14 cellular contexts compared by ENCODE assay signal in genomic region chr20:48786916-48787676, GRCh38. TPM values are rescaled to one million over a fixed set of nuclear protein-coding genes. Genes with fewer than 3 reads are reported as not detected.
DNase-seq lines count a peak whose midpoint lies in the region; ATAC-seq, FAIRE-seq and TF ChIP-seq lines count a peak whose summit lies in the region.
"Had no signal": no experiment of that assay in that cellular context is flagged by ENCODE, and none has a peak within 500 bp of the region (broad histone marks: within the 10 kb centered on the region; RNA-seq: fewer than 3 reads in every experiment).

No MANE protein-coding gene starts in this region.

- no peak overlapping the region for H2BK5ac ChIP-seq in neuronal stem cell (ENCODE audit: low read length)

- peaks cover 90% of the 10 kb centered on the region for H3K4me1 ChIP-seq in BLaER1
- peaks cover 76% of the 10 kb centered on the region for H3K4me1 ChIP-seq in OCI-LY7 (ENCODE audit: insufficient read depth, low read length, poor library complexity, severe bottlenecking)
- H3K4me1 ChIP-seq in neuronal stem cell (ENCODE audit: control insufficient read depth in 2 of 2, insufficient read depth in 1 of 2, low read depth in 1 of 2, low read length in 2 of 2), result peaks cover 12 to 65% of the 10 kb centered on the region in 2 donors

- no TSS peak for BruUV-seq in OCI-LY7 (replicated peaks; lab: Mats Ljungman, UMichigan)

- intact Hi-C loops in OCI-LY7 (cut with micrococcal nuclease; ENCODE audit: unreplicated experiment), result no loop called here

- H3K27ac ChIP-seq in BLaER1, result peak overlapping the region; percentile 69
- H3K27ac ChIP-seq in OCI-LY7 (ENCODE audit: low read depth, low read length, poor library complexity, severe bottlenecking), result peak overlapping the region; percentile 81
- H3K27ac ChIP-seq in neuronal stem cell (replicated peaks; ENCODE audit: low read length), result no peak overlapping the region

- H3K9me3 ChIP-seq in BLaER1 (no peaks in the 10 kb centered on the region), OCI-LY7 (ENCODE audit: low read length) (no peaks in the 10 kb centered on the region), neuronal stem cell (replicated peaks in 1 of 2; ENCODE audit: control insufficient read depth in 2 of 2, insufficient read depth in 1 of 2, low read depth in 1 of 2, low read length in 2 of 2) (peaks cover 0 to 5% of the 10 kb centered on the region in 2 donors)
- H3K9me3 ChIP-seq: SJSA1 had no signal

- H3K4me2 ChIP-seq in BLaER1 (peak overlapping the region; percentile 72), OCI-LY7 (ENCODE audit: low read length) (peak overlapping the region; percentile 45), neuronal stem cell (ENCODE audit: insufficient read depth, low read length, poor library complexity, severe bottlenecking) (no peak overlapping the region)

- H3K9me2 ChIP-seq in OCI-LY7 (ENCODE audit: insufficient read depth, low read length), result no peaks in the 10 kb centered on the region

- H3K4ac ChIP-seq in neuronal stem cell (ENCODE audit: low read length), result no peak overlapping the region

- no peak overlapping the region for H2BK120ac ChIP-seq in neuronal stem cell (ENCODE audit: low read depth, low read length)

- ATAC-seq in GM21515 (IDR thresholded peaks at IDR 0.05; ENCODE audit: unreplicated experiment), result no peak

- H3K36me3 ChIP-seq in BLaER1, result no peaks in the 10 kb centered on the region
- H3K36me3 ChIP-seq in OCI-LY7 (ENCODE audit: insufficient read depth, low read length), result no peaks in the 10 kb centered on the region
- H3K36me3 ChIP-seq in neuronal stem cell (replicated peaks in 1 of 2; ENCODE audit: control insufficient read depth in 2 of 2, insufficient read depth in 2 of 2, low read length in 2 of 2), result peaks cover 0 to 34% of the 10 kb centered on the region in 2 donors

- H2AFZ ChIP-seq in OCI-LY7 (ENCODE audit: low read length) (no peak overlapping the region; the same call in 1 of the 2 replicates), neuronal stem cell (ENCODE audit: low read length) (peak overlapping the region; percentile 12)

- H4K91ac ChIP-seq in neuronal stem cell (ENCODE audit: low read depth, low read length, poor library complexity), result no peak overlapping the region

- H3K79me2 ChIP-seq in OCI-LY7 (ENCODE audit: insufficient read depth, low read depth, low read length), result no peaks in the 10 kb centered on the region; the same call in 1 of the 2 replicates

- peak overlapping the region; percentile 35 for H3K18ac ChIP-seq in neuronal stem cell (ENCODE audit: low read length)

- FAIRE-seq in endometrium (lab: Jason Lieb, UNC), result peak; percentile 98
- FAIRE-seq: islet of Langerhans had no signal

- no peak overlapping the region for H3K23ac ChIP-seq in neuronal stem cell (ENCODE audit: low read depth, low read length, poor library complexity)

- H4K8ac ChIP-seq in neuronal stem cell (ENCODE audit: low read depth, low read length), result no peak overlapping the region

- no peak overlapping the region for H3K14ac ChIP-seq in neuronal stem cell (ENCODE audit: low read length)

- no peak for TF ChIP-seq CTCF in OCI-LY7 (conservative IDR thresholded peaks at IDR 0.05; ENCODE audit: low read length)

- H3K9ac ChIP-seq in BLaER1, result peak overlapping the region; percentile 42; the same call in 1 of the 2 replicates
- H3K9ac ChIP-seq in neuronal stem cell (ENCODE audit: low read depth, low read length, poor library complexity), result no peak overlapping the region

- CTCF ChIA-PET in OCI-LY7 (lab: Charles Lee; ENCODE audit: unreplicated experiment), result no interaction called here

- H3K4me3 ChIP-seq in BLaER1, result no peak overlapping the region
- H3K4me3 ChIP-seq in OCI-LY7 (ENCODE audit: low read depth, low read length, poor library complexity, severe bottlenecking), result peak overlapping the region; percentile 16
- H3K4me3 ChIP-seq in neuronal stem cell (ENCODE audit: low read length in 2 of 2), result peak overlapping the region in 1 of 2 donors; percentile 22
- H3K4me3 ChIP-seq: SJSA1 had no signal

- no peak overlapping the region for H2BK12ac ChIP-seq in neuronal stem cell (ENCODE audit: low read length)

- H3K79me1 ChIP-seq in neuronal stem cell (ENCODE audit: low read depth, low read length), result peaks cover 2% of the 10 kb centered on the region

- WGBS in neuronal stem cell (ENCODE audit: extremely low coverage in 2 of 2, insufficient read length in 2 of 2, insufficient replicate concordance in 1 of 2), 2 donors, result no CpG with 5 or more reads among the region's 20 CpGs

- H2BK15ac ChIP-seq in neuronal stem cell (ENCODE audit: low read length), result no peak overlapping the region

- POLR2A ChIA-PET in OCI-LY7 (lab: Charles Lee), result interaction anchor here (0.6 to 1.4 kb wide), 4 partner anchors 10 to 62 kb away, joined by 3 to 4 read pairs (median 4); no protein-coding TSS in a partner anchor

- H3K27me3 ChIP-seq in BLaER1, result no peaks in the 10 kb centered on the region
- no peaks in the 10 kb centered on the region for H3K27me3 ChIP-seq in neuronal stem cell (ENCODE audit: control insufficient read depth in 3 of 3, insufficient read depth in 3 of 3, low read depth in 1 of 3, low read length in 3 of 3)
- H3K27me3 ChIP-seq: SJSA1 had no signal

- H4K20me1 ChIP-seq in BLaER1 (no peaks in the 10 kb centered on the region), OCI-LY7 (ENCODE audit: insufficient read depth, low read length) (no peaks in the 10 kb centered on the region)

- DNase-seq in OCI-LY7 (ENCODE audit: low spot score), result no peak
- no peak for DNase-seq in neuronal stem cell (ENCODE audit: low spot score)
- DNase-seq in NCI-H146 (lab: John Stamatoyannopoulos, UW), result no peak
- DNase-seq in SK-N-DZ (ENCODE audit: low spot score), result no peak
- DNase-seq in NCI-H2227 treated with DMSO at 0.1 percent for 48 hours (lab: John Stamatoyannopoulos, UW), result no peak
- DNase-seq: activated CD4-positive, CD25-positive, alpha-beta regulatory T cell treated with anti-CD3 and anti-CD28 coated beads, Interleukin-2, amount 50 U/mL, for 72 hours; central memory CD4-positive, alpha-beta T cell; naive thymus-derived CD4-positive, alpha-beta T cell; NCI-H1930 had no signal

- H2AK5ac ChIP-seq in neuronal stem cell (ENCODE audit: low read depth, low read length), result no peak overlapping the region

RNA-seq across cellular contexts. Expression of gene PREX1, which starts 40.7 kb away (rescaled TPM):
- total RNA-seq in OCI-LY7 (2014; rRNA removed; shearing (Covaris generic)), result 20.2 and 25.3 TPM in 2 replicates
- 20.7 and 24.7 TPM in 2 replicates for total RNA-seq in OCI-LY7 (2022)
- 10.0 TPM for polyA plus RNA-seq in neuronal stem cell (2013, experiment 1 of 2)
- polyA plus RNA-seq in neuronal stem cell (2013, experiment 2 of 2), result 10.7 TPM
- 3.9 and 4.7 TPM in 2 replicates for polyA plus RNA-seq in SK-N-DZ (2014; cell fraction: cytosol; rRNA removed)
- 5.1 and 11.4 TPM in 2 replicates for polyA plus RNA-seq in SK-N-DZ (2014; cell fraction: nucleus; rRNA removed)
